In the genomic region with DNA sequence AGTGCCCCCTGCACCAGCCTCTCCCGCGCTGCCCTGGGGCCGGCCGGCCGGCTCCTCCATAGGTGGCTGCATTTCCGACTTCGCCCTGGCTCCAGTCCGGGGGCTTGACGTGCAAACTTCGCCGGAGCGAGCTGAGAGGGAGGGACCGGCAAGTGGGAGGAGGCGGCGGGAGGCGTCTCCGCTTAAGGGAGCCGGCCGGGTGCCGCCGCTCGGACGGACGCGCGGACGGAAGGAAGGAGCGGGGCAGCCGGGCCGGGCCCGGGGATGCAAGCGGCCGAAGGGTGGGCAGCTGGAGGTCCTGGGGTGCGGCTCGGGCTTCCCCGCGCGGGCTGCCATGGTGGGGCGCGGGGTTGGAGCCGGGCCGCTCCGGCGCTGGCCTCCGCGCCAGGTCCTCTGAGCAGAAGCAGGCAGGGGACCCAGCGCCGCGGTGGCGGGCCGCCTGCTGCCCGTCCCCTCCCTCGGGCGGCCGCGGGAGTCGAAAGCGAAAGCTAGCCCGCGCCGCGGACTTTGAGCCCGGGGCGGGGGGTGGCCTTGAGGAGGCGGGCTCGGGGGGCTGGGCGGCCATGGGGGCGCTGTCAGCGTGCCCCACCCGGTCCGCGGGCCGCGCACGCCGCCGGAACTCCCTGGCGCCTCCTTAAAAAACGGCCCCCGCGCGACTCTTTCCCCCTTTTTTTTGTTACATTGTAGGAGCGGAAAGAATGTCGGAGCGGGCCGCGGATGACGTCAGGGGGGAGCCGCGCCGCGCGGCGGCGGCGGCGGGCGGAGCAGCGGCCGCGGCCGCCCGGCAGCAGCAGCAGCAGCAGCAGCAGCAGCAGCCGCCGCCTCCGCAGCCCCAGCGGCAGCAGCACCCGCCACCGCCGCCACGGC, we compare ENCODE assay signal across 1 cellular context.
A peak's percentile ranks its signal among the peaks of the same experiment; 100 is the strongest.
TF ChIP-seq lines count a peak whose summit lies in the region.

A gene (minus strand): TSS at position 483 of the 867 bp plus-strand sequence.

TF ChIP-seq in GM23338, 12 proteins besides CTCF, POLR2A, EP300 and RAD21 (continued from another document):
- peak; percentile 79 for TF ChIP-seq CREB1 (CRISPR knock-in tag; IDR thresholded peaks at IDR 0.05; ENCODE audit: low read depth)
